Comparison of ENCODE assay signal across 17 cellular contexts in the genomic region with DNA sequence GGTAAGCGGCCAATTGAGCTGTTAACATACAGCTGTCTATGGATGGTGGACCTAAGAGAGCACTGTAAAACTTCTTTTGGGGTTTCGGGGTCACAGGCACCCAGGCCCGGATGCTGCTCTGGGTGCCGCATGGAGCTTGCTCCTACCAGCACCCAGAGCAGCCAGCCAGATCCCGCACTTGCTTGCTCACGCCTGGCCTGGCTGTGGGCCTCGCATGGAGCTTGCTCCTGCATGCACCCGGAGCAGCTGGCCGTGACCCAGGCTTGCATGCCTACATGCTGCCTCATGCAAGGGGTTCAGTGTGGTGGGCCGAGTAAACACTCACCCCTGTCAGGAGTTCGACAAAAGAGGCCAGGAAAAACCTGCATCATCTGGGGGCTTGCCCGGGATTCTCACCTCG.
A peak's percentile ranks its signal among the peaks of the same experiment; 100 is the strongest.
DNase-seq lines count a peak whose midpoint lies in the region; ATAC-seq and TF ChIP-seq lines count a peak whose summit lies in the region.
"Had no signal": no experiment of that assay in that cellular context is flagged by ENCODE, and none has a peak within 500 bp of the region (broad histone marks: within the 10 kb centered on the region; RNA-seq: fewer than 3 reads in every experiment).

No MANE protein-coding gene starts in this region.

- ATAC-seq in right cardiac atrium: no peak
- no peak for ATAC-seq in heart left ventricle
- peak; percentile 48 for ATAC-seq in esophagus mucosa
- ATAC-seq in aorta (ENCODE audit: low FRiP score): peak; percentile 26
- no peak for ATAC-seq in GM21737 (IDR thresholded peaks at IDR 0.05; ENCODE audit: unreplicated experiment)
- no peak for ATAC-seq in HG03469 (IDR thresholded peaks at IDR 0.05; ENCODE audit: unreplicated experiment)
- ATAC-seq: GM23338, HCT116, HepG2 had no signal

- H3K9me3 ChIP-seq in right cardiac atrium (ENCODE audit: control insufficient read depth, low read length): no peaks in the 10 kb centered on the region
- H3K9me3 ChIP-seq in heart left ventricle: peaks cover 0 to 3% (median 0%) of the 10 kb centered on the region in 12 donors
- no peaks in the 10 kb centered on the region for H3K9me3 ChIP-seq in aorta (ENCODE audit: control insufficient read depth, low read length)
- H3K9me3 ChIP-seq: BLaER1 had no signal

- H3K27ac ChIP-seq in right cardiac atrium (ENCODE audit: low read length) (no peak overlapping the region), heart left ventricle (no peak overlapping the region), aorta (ENCODE audit: low read depth in 1 of 2, low read length in 2 of 2) (no peak overlapping the region)
- H3K27ac ChIP-seq: 22Rv1, BLaER1 had no signal

- no peaks in the 10 kb centered on the region for H3K4me1 ChIP-seq in right cardiac atrium (ENCODE audit: control insufficient read depth, insufficient read depth, low read length)
- H3K4me1 ChIP-seq in heart left ventricle: no peaks in the 10 kb centered on the region
- H3K4me1 ChIP-seq in aorta (ENCODE audit: control insufficient read depth in 1 of 2, insufficient read depth in 2 of 2, low read length in 2 of 2): no peaks in the 10 kb centered on the region
- H3K4me1 ChIP-seq: BLaER1 had no signal

- H3K4me3 ChIP-seq in right cardiac atrium (ENCODE audit: low read length): no peak overlapping the region
- no peak overlapping the region for H3K4me3 ChIP-seq in heart left ventricle
- no peak overlapping the region for H3K4me3 ChIP-seq in aorta (ENCODE audit: low read length in 2 of 2)
- H3K4me3 ChIP-seq: BLaER1, GM23338 had no signal

- TF ChIP-seq POLR2A in heart left ventricle (IDR thresholded peaks at IDR 0.05): no peak

- peak in 2 of 3 donors; percentile 22 to 39 for DNase-seq in right cardiac atrium
- DNase-seq in heart left ventricle: no peak
- DNase-seq in posterior vena cava (ENCODE audit: low spot score): peak; percentile 74
- DNase-seq in aorta: peak in 1 of 2 donors; percentile 46
- no peak for DNase-seq in NCI-H446 treated with DMSO at 0.1 percent for 48 hours (lab: John Stamatoyannopoulos, UW)
- DNase-seq: CD4-positive, alpha-beta memory T cell; DMS79 treated with DMSO at 0.1 percent for 48 hours; H7; HFFc6 had no signal

- WGBS in right cardiac atrium: 78% methylated on average over 13 of the region's 13 CpGs
- 78 to 88% (median 82%) methylated on average over 13 of the region's 13 CpGs for WGBS in heart left ventricle, 4 donors
- 75 to 79% methylated on average over 13 of the region's 13 CpGs for WGBS in aorta, 2 donors

- intact Hi-C loops in right cardiac atrium (cut with DNase I) (no loop called here), heart left ventricle (cut with DNase I) (no loop called here), posterior vena cava (cut with DNase I) (no loop called here), aorta (cut with DNase I) (no loop called here)

- H3K27me3 ChIP-seq in right cardiac atrium (ENCODE audit: control insufficient read depth, insufficient read depth): no peaks in the 10 kb centered on the region
- no peaks in the 10 kb centered on the region for H3K27me3 ChIP-seq in heart left ventricle
- H3K27me3 ChIP-seq in aorta (ENCODE audit: control insufficient read depth in 1 of 2, insufficient read depth in 2 of 2, low read length in 1 of 2): no peaks in the 10 kb centered on the region
- H3K27me3 ChIP-seq: BLaER1 had no signal

- H3K36me3 ChIP-seq in heart left ventricle (no peaks in the 10 kb centered on the region), aorta (ENCODE audit: control insufficient read depth in 1 of 2, insufficient read depth in 2 of 2, low read length in 1 of 2) (no peaks in the 10 kb centered on the region)
- H3K36me3 ChIP-seq: BLaER1 had no signal

- TF ChIP-seq CTCF in heart left ventricle (IDR thresholded peaks at IDR 0.05): no peak

Comparison
In these comparisons a context has a peak if more than half of its experiments do, and no peak if none do; other contexts are left out.
1. DNase-seq: peak in right cardiac atrium (2 of 3) and posterior vena cava (single experiment); none in heart left ventricle (0 of 5) and NCI-H446 treated with DMSO at 0.1 percent for 48 hours (single experiment).
2. ATAC-seq: peak in esophagus mucosa (single experiment) and aorta (single experiment); none in right cardiac atrium (0 of 2), heart left ventricle (0 of 4), GM21737 (single experiment) and HG03469 (single experiment).